ENCODE assay signal across 18 cellular contexts in the genomic region with DNA sequence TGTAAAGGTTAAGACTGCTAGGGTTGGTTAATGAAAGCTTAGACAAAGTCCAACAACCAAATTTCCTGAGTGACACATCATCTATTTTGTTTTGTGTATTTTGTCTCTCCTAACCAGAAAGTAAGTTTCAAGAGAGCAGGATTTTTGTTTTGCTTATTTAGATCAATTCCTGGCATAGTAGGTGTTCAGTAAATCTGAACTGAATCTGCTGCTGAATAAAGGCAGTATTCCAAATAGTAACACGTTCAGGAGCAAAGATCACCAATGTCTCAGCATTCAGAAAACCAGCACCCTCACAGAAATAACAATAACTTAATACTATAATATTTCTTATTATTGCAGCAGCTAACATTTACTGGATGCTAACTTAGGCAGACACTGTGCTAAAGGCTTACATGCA. TPM values are rescaled to one million over a fixed set of nuclear protein-coding genes. Genes with fewer than 3 reads are reported as not detected.
DNase-seq lines count a peak whose midpoint lies in the region; ATAC-seq, FAIRE-seq and TF ChIP-seq lines count a peak whose summit lies in the region.
"Had no signal": no experiment of that assay in that cellular context is flagged by ENCODE, and none has a peak within 500 bp of the region (broad histone marks: within the 10 kb centered on the region; RNA-seq: fewer than 3 reads in every experiment).

No MANE protein-coding gene starts in this region.

- CTCF ChIA-PET in HEK293 (lab: Yijun Ruan, JAX), result interaction anchor here (0.6 to 1.0 kb wide), 4 partner anchors 57 to 497 kb away, joined by 3 read pairs; no protein-coding TSS in a partner anchor

- H3K27ac Mint-ChIP-seq in central memory CD8-positive, alpha-beta T cell (ENCODE audit: low read depth), result peak overlapping the region; percentile 70
- peak overlapping the region; percentile 68 to 87 for H3K27ac Mint-ChIP-seq in natural killer cell

- peaks cover 18% of the 10 kb centered on the region for H3K36me3 Mint-ChIP-seq in central memory CD8-positive, alpha-beta T cell (ENCODE audit: insufficient read depth)
- H3K36me3 Mint-ChIP-seq in natural killer cell, result no peaks in the 10 kb centered on the region

- FAIRE-seq in D721Med (lab: Jason Lieb, UNC), result peak; percentile 60

- no peaks in the 10 kb centered on the region for H3K27me3 Mint-ChIP-seq in central memory CD8-positive, alpha-beta T cell
- H3K27me3 Mint-ChIP-seq in natural killer cell (ENCODE audit: low read depth in 2 of 2), result no peaks in the 10 kb centered on the region

- no peak for ATAC-seq in central memory CD8-positive, alpha-beta T cell (replicated peaks; ENCODE audit: extremely low read depth, poor library complexity, severe bottlenecking)
- ATAC-seq in natural killer cell, result peak in 2 of 3 donors; percentile 6 to 8
- ATAC-seq: Right ventricle myocardium inferior had no signal

- no peak overlapping the region for H3K27ac ChIP-seq in HEK293 (ENCODE audit: extremely low read depth, low read depth, low read length)
- H3K27ac ChIP-seq: SJSA1 had no signal

- DNase-seq in D721Med (ENCODE audit: insufficient read length, low spot score) (no peak), natural killer cell (no peak), kidney tubule cell (ENCODE audit: low spot score) (no peak), GM03348 (ENCODE audit: low spot score) (no peak)
- DNase-seq in central memory CD8-positive, alpha-beta T cell (ENCODE audit: low spot score in 2 of 2), result no peak
- DNase-seq in stimulated activated CD4-positive, alpha-beta T cell treated with anti-CD3 and anti-CD28 coated beads, Interleukin-15, amount 100 ng/mL, for 24 hours, result no peak
- DNase-seq: BE2C, DMS79, GOT3, HCEC 1CT, NCI-H1092 treated with DMSO at 0.1 percent for 48 hours, NCI-H1436 treated with DMSO at 0.1 percent for 48 hours, NCI-H2029, NCI-H524 treated with DMSO at 0.1 percent for 48 hours had no signal

- no peaks in the 10 kb centered on the region for H3K9me3 ChIP-seq in HEK293 (ENCODE audit: control insufficient read depth, insufficient read depth, low read depth, low read length)
- H3K9me3 ChIP-seq: BE2C, SJSA1 had no signal

- intact Hi-C loops in natural killer cell (cut with micrococcal nuclease), result loop anchor here (2.0 kb wide), 1 partner anchor 13 kb away; the partner anchor contains the start of gene FBXW7

- peaks cover 9% of the 10 kb centered on the region; the same call in 1 of the 2 replicates for H3K4me1 ChIP-seq in HEK293 (ENCODE audit: control insufficient read depth, insufficient read depth, low read length)

- POLR2A ChIA-PET in HEK293 (lab: Yijun Ruan, JAX), result no interaction called here

- H3K4me3 Mint-ChIP-seq in central memory CD8-positive, alpha-beta T cell, result no peak overlapping the region
- H3K4me3 Mint-ChIP-seq in natural killer cell, result peak overlapping the region; percentile 84

- no peaks in the 10 kb centered on the region for H3K36me3 ChIP-seq in HEK293 (ENCODE audit: control insufficient read depth in 2 of 2, insufficient read depth in 1 of 2, low read length in 2 of 2)
- H3K36me3 ChIP-seq: BE2C had no signal

- H3K4me3 ChIP-seq in HEK293 (ENCODE audit: low read depth, low read length), result no peak overlapping the region
- H3K4me3 ChIP-seq: K562, SJSA1 had no signal

- TF ChIP-seq CTCF in D721Med (IDR thresholded peaks at IDR 0.05; ENCODE audit: insufficient read depth, missing control alignments) (no peak), HEK293 (tag by site-specific recombination; IDR thresholded peaks at IDR 0.05) (no peak), natural killer cell (IDR thresholded peaks at IDR 0.05) (no peak)

- H3K9me3 Mint-ChIP-seq in central memory CD8-positive, alpha-beta T cell, result no peaks in the 10 kb centered on the region
- no peaks in the 10 kb centered on the region for H3K9me3 Mint-ChIP-seq in natural killer cell

- peaks cover 80% of the 10 kb centered on the region for H3K4me1 Mint-ChIP-seq in central memory CD8-positive, alpha-beta T cell
- peaks cover 69 to 82% of the 10 kb centered on the region in 2 donors for H3K4me1 Mint-ChIP-seq in natural killer cell

TF ChIP-seq in HEK293, 187 proteins besides CTCF, POLR2A, EP300 and RAD21:
- no peak for TF ChIP-seq ZBTB20 (tag by site-specific recombination; IDR thresholded peaks at IDR 0.05)
- peak; percentile 82 for TF ChIP-seq ZNF664 (tag by site-specific recombination; IDR thresholded peaks at IDR 0.05)
- no peak for TF ChIP-seq ZNF146 (tag by site-specific recombination; IDR thresholded peaks at IDR 0.05)
- TF ChIP-seq ZNF623 (tag by site-specific recombination; IDR thresholded peaks at IDR 0.05), result no peak

RNA-seq across cellular contexts. Expression of gene FBXW7, which starts 12.2 kb away (rescaled TPM):
- total RNA-seq in natural killer cell, result 100 to 1,000 TPM; 172 to 202 (median 175) TPM
